In the genomic region with DNA sequence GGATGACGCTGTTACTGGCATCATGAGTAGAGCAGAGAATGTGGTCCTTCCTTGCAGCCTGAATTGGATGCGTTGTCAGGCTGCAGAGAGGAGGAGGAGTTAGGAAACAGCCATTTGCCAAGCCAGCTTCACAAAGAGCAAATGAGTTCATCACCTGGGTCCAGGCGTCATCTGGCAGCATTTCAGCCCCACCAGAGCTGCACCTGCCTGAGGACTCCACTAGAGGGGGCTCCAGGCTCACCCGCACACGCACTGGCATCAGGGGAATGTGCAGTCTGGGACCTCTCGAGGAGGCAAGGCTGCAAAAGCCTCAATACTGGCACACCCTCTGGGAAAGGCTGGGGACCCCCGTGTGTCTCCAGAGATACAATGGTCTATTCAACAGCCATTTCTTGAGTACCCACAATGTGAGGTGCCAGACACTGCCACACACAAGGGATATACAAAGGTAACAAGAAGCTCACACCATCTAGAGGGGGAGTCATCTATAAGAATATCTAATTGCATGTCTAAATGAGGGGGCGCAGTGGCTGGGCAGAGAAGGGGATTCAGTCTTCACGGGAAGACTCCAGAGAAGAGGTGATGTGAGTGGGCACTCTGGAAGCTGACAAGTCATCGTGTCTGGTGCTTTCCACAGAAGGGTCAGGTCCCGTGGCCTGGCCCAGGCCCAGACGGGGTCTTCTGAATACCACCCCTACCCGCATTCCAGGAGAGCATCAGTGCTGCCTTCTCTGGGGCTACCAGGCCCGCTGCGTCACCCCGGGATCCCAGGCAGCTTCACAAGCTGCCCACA, we compare ENCODE assay signal across 2 cellular contexts.
TF ChIP-seq lines count a peak whose summit lies in the region.

No MANE protein-coding gene starts in this region.

TF ChIP-seq in HCT116, 20 proteins besides CTCF, POLR2A, EP300 and RAD21:
- TF ChIP-seq FOSL1 (IDR thresholded peaks at IDR 0.05; ENCODE audit: low read depth) (no peak), POLR2AphosphoS5 (IDR thresholded peaks at IDR 0.05; ENCODE audit: low read depth, low read length) (no peak), CEBPB (IDR thresholded peaks at IDR 0.05; ENCODE audit: low read depth) (no peak), CBX3 (IDR thresholded peaks at IDR 0.05; ENCODE audit: low read depth) (no peak), EZH2 (IDR thresholded peaks at IDR 0.05) (no peak), ZFX (IDR thresholded peaks at IDR 0.05) (no peak), EZH2phosphoT487 (IDR thresholded peaks at IDR 0.05; ENCODE audit: borderline replicate concordance) (no peak), EGR1 (IDR thresholded peaks at IDR 0.05; ENCODE audit: low read depth) (no peak), TCF7L2 (IDR thresholded peaks at IDR 0.05; ENCODE audit: borderline replicate concordance, extremely low read depth, insufficient read depth, insufficient read length) (no peak), SIN3A (IDR thresholded peaks at IDR 0.05; ENCODE audit: low read depth) (no peak), ZNF274 (IDR thresholded peaks at IDR 0.05; ENCODE audit: low read depth, low read length) (no peak), SRF (IDR thresholded peaks at IDR 0.05; ENCODE audit: low read depth) (no peak), SP1 (IDR thresholded peaks at IDR 0.05; ENCODE audit: low read depth) (no peak), YY1 (IDR thresholded peaks at IDR 0.05; ENCODE audit: extremely low read depth, insufficient replicate concordance, low read depth, low read length) (no peak), ELF1 (IDR thresholded peaks at IDR 0.05; ENCODE audit: borderline replicate concordance, low read depth) (no peak)
- TF ChIP-seq, protein P1, sequence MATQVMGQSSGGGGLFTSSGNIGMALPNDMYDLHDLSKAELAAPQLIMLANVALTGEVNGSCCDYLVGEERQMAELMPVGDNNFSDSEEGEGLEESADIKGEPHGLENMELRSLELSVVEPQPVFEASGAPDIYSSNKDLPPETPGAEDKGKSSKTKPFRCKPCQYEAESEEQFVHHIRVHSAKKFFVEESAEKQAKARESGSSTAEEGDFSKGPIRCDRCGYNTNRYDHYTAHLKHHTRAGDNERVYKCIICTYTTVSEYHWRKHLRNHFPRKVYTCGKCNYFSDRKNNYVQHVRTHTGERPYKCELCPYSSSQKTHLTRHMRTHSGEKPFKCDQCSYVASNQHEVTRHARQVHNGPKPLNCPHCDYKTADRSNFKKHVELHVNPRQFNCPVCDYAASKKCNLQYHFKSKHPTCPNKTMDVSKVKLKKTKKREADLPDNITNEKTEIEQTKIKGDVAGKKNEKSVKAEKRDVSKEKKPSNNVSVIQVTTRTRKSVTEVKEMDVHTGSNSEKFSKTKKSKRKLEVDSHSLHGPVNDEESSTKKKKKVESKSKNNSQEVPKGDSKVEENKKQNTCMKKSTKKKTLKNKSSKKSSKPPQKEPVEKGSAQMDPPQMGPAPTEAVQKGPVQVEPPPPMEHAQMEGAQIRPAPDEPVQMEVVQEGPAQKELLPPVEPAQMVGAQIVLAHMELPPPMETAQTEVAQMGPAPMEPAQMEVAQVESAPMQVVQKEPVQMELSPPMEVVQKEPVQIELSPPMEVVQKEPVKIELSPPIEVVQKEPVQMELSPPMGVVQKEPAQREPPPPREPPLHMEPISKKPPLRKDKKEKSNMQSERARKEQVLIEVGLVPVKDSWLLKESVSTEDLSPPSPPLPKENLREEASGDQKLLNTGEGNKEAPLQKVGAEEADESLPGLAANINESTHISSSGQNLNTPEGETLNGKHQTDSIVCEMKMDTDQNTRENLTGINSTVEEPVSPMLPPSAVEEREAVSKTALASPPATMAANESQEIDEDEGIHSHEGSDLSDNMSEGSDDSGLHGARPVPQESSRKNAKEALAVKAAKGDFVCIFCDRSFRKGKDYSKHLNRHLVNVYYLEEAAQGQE (IDR thresholded peaks at IDR 0.05; ENCODE audit: low read depth) = no peak
- TF ChIP-seq, protein P2, sequence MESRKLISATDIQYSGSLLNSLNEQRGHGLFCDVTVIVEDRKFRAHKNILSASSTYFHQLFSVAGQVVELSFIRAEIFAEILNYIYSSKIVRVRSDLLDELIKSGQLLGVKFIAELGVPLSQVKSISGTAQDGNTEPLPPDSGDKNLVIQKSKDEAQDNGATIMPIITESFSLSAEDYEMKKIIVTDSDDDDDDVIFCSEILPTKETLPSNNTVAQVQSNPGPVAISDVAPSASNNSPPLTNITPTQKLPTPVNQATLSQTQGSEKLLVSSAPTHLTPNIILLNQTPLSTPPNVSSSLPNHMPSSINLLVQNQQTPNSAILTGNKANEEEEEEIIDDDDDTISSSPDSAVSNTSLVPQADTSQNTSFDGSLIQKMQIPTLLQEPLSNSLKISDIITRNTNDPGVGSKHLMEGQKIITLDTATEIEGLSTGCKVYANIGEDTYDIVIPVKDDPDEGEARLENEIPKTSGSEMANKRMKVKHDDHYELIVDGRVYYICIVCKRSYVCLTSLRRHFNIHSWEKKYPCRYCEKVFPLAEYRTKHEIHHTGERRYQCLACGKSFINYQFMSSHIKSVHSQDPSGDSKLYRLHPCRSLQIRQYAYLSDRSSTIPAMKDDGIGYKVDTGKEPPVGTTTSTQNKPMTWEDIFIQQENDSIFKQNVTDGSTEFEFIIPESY (IDR thresholded peaks at IDR 0.05; ENCODE audit: extremely low read depth, insufficient replicate concordance, low read length) = no peak
- TF ChIP-seq, protein P3, sequence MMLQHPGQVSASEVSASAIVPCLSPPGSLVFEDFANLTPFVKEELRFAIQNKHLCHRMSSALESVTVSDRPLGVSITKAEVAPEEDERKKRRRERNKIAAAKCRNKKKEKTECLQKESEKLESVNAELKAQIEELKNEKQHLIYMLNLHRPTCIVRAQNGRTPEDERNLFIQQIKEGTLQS (IDR thresholded peaks at IDR 0.05) = no peak
- TF ChIP-seq, protein P4, sequence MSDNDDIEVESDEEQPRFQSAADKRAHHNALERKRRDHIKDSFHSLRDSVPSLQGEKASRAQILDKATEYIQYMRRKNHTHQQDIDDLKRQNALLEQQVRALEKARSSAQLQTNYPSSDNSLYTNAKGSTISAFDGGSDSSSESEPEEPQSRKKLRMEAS (IDR thresholded peaks at IDR 0.05) = no peak

TF ChIP-seq in HepG2, 621 proteins besides CTCF, POLR2A, EP300 and RAD21 (continued from another document and continues in another):
- TF ChIP-seq ZNF335 (CRISPR knock-in tag; IDR thresholded peaks at IDR 0.05) = 0 out of 2 replicates have a peak, but pooled peaks have one; percentile 41
- peak; percentile 60; the same call in 1 of the 2 replicates for TF ChIP-seq NFKB2 (CRISPR knock-in tag; IDR thresholded peaks at IDR 0.05; ENCODE audit: borderline replicate concordance)
- no peak for TF ChIP-seq BORCS8-MEF2B (CRISPR knock-in tag; IDR thresholded peaks at IDR 0.05)
- no peak for TF ChIP-seq ZNF10 (CRISPR knock-in tag; IDR thresholded peaks at IDR 0.05; ENCODE audit: borderline replicate concordance, low read depth)
- peak; percentile 34; the same call in 1 of the 2 replicates for TF ChIP-seq KDM2A (CRISPR knock-in tag; IDR thresholded peaks at IDR 0.05; ENCODE audit: borderline replicate concordance, low read depth)
- no peak for TF ChIP-seq FOXA1 (IDR thresholded peaks at IDR 0.05)
- no peak for TF ChIP-seq FOXA1 (CRISPR knock-in tag; IDR thresholded peaks at IDR 0.05)
- TF ChIP-seq, protein P5, sequence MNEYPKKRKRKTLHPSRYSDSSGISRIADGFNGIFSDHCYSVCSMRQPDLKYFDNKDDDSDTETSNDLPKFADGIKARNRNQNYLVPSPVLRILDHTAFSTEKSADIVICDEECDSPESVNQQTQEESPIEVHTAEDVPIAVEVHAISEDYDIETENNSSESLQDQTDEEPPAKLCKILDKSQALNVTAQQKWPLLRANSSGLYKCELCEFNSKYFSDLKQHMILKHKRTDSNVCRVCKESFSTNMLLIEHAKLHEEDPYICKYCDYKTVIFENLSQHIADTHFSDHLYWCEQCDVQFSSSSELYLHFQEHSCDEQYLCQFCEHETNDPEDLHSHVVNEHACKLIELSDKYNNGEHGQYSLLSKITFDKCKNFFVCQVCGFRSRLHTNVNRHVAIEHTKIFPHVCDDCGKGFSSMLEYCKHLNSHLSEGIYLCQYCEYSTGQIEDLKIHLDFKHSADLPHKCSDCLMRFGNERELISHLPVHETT (CRISPR knock-in tag; conservative IDR thresholded peaks at IDR 0.05) = no peak
- 0 out of 2 replicates have a peak, but pooled peaks have one; percentile 32 for TF ChIP-seq ZNF788 (CRISPR knock-in tag; IDR thresholded peaks at IDR 0.05; ENCODE audit: borderline replicate concordance)
- peak; percentile 94 for TF ChIP-seq STAG1 (CRISPR knock-in tag; IDR thresholded peaks at IDR 0.05)
- peak; percentile 70 for TF ChIP-seq TEAD3 (CRISPR knock-in tag; optimal IDR thresholded peaks at IDR 0.05; ENCODE audit: borderline replicate concordance)
- 0 out of 2 replicates have a peak, but pooled peaks have one; percentile 11 for TF ChIP-seq SAP130 (CRISPR knock-in tag; IDR thresholded peaks at IDR 0.05; ENCODE audit: low read depth)
- TF ChIP-seq, protein P6, sequence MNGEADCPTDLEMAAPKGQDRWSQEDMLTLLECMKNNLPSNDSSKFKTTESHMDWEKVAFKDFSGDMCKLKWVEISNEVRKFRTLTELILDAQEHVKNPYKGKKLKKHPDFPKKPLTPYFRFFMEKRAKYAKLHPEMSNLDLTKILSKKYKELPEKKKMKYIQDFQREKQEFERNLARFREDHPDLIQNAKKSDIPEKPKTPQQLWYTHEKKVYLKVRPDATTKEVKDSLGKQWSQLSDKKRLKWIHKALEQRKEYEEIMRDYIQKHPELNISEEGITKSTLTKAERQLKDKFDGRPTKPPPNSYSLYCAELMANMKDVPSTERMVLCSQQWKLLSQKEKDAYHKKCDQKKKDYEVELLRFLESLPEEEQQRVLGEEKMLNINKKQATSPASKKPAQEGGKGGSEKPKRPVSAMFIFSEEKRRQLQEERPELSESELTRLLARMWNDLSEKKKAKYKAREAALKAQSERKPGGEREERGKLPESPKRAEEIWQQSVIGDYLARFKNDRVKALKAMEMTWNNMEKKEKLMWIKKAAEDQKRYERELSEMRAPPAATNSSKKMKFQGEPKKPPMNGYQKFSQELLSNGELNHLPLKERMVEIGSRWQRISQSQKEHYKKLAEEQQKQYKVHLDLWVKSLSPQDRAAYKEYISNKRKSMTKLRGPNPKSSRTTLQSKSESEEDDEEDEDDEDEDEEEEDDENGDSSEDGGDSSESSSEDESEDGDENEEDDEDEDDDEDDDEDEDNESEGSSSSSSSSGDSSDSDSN (CRISPR knock-in tag; IDR thresholded peaks at IDR 0.05) = no peak
- TF ChIP-seq RXRA (CRISPR knock-in tag; IDR thresholded peaks at IDR 0.05) = peak; percentile 56; the same call in 1 of the 2 replicates
- TF ChIP-seq, protein P7, sequence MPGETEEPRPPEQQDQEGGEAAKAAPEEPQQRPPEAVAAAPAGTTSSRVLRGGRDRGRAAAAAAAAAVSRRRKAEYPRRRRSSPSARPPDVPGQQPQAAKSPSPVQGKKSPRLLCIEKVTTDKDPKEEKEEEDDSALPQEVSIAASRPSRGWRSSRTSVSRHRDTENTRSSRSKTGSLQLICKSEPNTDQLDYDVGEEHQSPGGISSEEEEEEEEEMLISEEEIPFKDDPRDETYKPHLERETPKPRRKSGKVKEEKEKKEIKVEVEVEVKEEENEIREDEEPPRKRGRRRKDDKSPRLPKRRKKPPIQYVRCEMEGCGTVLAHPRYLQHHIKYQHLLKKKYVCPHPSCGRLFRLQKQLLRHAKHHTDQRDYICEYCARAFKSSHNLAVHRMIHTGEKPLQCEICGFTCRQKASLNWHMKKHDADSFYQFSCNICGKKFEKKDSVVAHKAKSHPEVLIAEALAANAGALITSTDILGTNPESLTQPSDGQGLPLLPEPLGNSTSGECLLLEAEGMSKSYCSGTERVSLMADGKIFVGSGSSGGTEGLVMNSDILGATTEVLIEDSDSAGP (CRISPR knock-in tag; IDR thresholded peaks at IDR 0.05; ENCODE audit: borderline replicate concordance) = peak; percentile 42; the same call in 1 of the 2 replicates
- TF ChIP-seq ZNF501 (CRISPR knock-in tag; IDR thresholded peaks at IDR 0.05) = 0 out of 2 replicates have a peak, but pooled peaks have one; percentile 23
- TF ChIP-seq ERF (CRISPR knock-in tag; IDR thresholded peaks at IDR 0.05) = 0 out of 2 replicates have a peak, but pooled peaks have one; percentile 25
- 0 out of 2 replicates have a peak, but pooled peaks have one; percentile 16 for TF ChIP-seq RXRB (CRISPR knock-in tag; IDR thresholded peaks at IDR 0.05; ENCODE audit: borderline replicate concordance)
- TF ChIP-seq FOXC1 (CRISPR knock-in tag; IDR thresholded peaks at IDR 0.05; ENCODE audit: borderline replicate concordance) = no peak
- TF ChIP-seq SALL1 (CRISPR knock-in tag; IDR thresholded peaks at IDR 0.05) = peak; percentile 32; the same call in 1 of the 2 replicates
- no peak for TF ChIP-seq ZNF839 (CRISPR knock-in tag; IDR thresholded peaks at IDR 0.05; ENCODE audit: borderline replicate concordance)
- TF ChIP-seq HNRNPLL (IDR thresholded peaks at IDR 0.05; ENCODE audit: low read depth, low read length, poor library complexity, severe bottlenecking) = no peak
- TF ChIP-seq, protein P8, sequence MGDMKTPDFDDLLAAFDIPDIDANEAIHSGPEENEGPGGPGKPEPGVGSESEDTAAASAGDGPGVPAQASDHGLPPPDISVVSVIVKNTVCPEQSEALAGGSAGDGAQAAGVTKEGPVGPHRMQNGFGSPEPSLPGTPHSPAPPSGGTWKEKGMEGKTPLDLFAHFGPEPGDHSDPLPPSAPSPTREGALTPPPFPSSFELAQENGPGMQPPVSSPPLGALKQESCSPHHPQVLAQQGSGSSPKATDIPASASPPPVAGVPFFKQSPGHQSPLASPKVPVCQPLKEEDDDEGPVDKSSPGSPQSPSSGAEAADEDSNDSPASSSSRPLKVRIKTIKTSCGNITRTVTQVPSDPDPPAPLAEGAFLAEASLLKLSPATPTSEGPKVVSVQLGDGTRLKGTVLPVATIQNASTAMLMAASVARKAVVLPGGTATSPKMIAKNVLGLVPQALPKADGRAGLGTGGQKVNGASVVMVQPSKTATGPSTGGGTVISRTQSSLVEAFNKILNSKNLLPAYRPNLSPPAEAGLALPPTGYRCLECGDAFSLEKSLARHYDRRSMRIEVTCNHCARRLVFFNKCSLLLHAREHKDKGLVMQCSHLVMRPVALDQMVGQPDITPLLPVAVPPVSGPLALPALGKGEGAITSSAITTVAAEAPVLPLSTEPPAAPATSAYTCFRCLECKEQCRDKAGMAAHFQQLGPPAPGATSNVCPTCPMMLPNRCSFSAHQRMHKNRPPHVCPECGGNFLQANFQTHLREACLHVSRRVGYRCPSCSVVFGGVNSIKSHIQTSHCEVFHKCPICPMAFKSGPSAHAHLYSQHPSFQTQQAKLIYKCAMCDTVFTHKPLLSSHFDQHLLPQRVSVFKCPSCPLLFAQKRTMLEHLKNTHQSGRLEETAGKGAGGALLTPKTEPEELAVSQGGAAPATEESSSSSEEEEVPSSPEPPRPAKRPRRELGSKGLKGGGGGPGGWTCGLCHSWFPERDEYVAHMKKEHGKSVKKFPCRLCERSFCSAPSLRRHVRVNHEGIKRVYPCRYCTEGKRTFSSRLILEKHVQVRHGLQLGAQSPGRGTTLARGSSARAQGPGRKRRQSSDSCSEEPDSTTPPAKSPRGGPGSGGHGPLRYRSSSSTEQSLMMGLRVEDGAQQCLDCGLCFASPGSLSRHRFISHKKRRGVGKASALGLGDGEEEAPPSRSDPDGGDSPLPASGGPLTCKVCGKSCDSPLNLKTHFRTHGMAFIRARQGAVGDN (CRISPR knock-in tag; IDR thresholded peaks at IDR 0.05) = 0 out of 2 replicates have a peak, but pooled peaks have one; percentile 15
- TF ChIP-seq, protein P9, sequence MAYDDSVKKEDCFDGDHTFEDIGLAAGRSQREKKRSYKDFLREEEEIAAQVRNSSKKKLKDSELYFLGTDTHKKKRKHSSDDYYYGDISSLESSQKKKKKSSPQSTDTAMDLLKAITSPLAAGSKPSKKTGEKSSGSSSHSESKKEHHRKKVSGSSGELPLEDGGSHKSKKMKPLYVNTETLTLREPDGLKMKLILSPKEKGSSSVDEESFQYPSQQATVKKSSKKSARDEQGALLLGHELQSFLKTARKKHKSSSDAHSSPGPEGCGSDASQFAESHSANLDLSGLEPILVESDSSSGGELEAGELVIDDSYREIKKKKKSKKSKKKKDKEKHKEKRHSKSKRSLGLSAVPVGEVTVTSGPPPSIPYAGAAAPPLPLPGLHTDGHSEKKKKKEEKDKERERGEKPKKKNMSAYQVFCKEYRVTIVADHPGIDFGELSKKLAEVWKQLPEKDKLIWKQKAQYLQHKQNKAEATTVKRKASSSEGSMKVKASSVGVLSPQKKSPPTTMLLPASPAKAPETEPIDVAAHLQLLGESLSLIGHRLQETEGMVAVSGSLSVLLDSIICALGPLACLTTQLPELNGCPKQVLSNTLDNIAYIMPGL (CRISPR knock-in tag; IDR thresholded peaks at IDR 0.05; ENCODE audit: borderline replicate concordance in 1 of 2, low read depth in 1 of 2) = peak in 1 of 2 experiments; percentile 53; a peak in 1 of 4 replicates
